ENCODE assay signal across 9 cellular contexts in genomic region chr11:289706-290620, GRCh38. TPM values are rescaled to one million over a fixed set of nuclear protein-coding genes. Genes with fewer than 3 reads are reported as not detected.
DNase-seq lines count a peak whose midpoint lies in the region; ATAC-seq, FAIRE-seq and TF ChIP-seq lines count a peak whose summit lies in the region.
"Had no signal": no experiment of that assay in that cellular context is flagged by ENCODE, and none has a peak within 500 bp of the region (broad histone marks: within the 10 kb centered on the region; RNA-seq: fewer than 3 reads in every experiment).

No MANE protein-coding gene starts in this region.

- H3K4me1 Mint-ChIP-seq in naive thymus-derived CD4-positive, alpha-beta T cell, result peaks cover 19 to 48% (median 33%) of the 10 kb centered on the region in 7 donors

- CTCF ChIA-PET in naive thymus-derived CD4-positive, alpha-beta T cell (lab: Charles Lee), result interaction anchor here (0.5 to 2.4 kb wide), 7 partner anchors 9 to 53 kb away, joined by 3 to 11 read pairs (median 3); partner anchors contain the start of gene PSMD13

- H3K4me2 ChIP-seq in Karpas-422 (ENCODE audit: low read depth, low read length, poor library complexity, severe bottlenecking), result peak overlapping the region; percentile 54

- H3K4me3 Mint-ChIP-seq in naive thymus-derived CD4-positive, alpha-beta T cell, result peak overlapping the region; percentile 68 to 89 (median 84)

- H3K9ac ChIP-seq in Karpas-422 (ENCODE audit: low read length), result peak overlapping the region; percentile 48

- H3K4me3 ChIP-seq in ACC112 (ENCODE audit: low read depth, low read length) (peak overlapping the region; percentile 59), Karpas-422 (ENCODE audit: low read length) (peak overlapping the region; percentile 51; the same call in 1 of the 2 replicates), coronary artery (peak overlapping the region; percentile 73)
- H3K4me3 ChIP-seq in naive thymus-derived CD4-positive, alpha-beta T cell (ENCODE audit: low read length), result peak overlapping the region; percentile 47

- no peaks in the 10 kb centered on the region for H3K79me2 ChIP-seq in ACC112 (ENCODE audit: control insufficient read depth, insufficient read depth, low read length, unreplicated experiment)
- no peaks in the 10 kb centered on the region for H3K79me2 ChIP-seq in Karpas-422 (ENCODE audit: low read length)

- H3K27ac ChIP-seq in ACC112 (ENCODE audit: low read depth, low read length), result no peak overlapping the region
- H3K27ac ChIP-seq in Karpas-422 (ENCODE audit: low read length), result no peak overlapping the region
- peak overlapping the region in 1 of 2 donors; percentile 87 for H3K27ac ChIP-seq in coronary artery
- H3K27ac ChIP-seq in naive thymus-derived CD4-positive, alpha-beta T cell (ENCODE audit: low read depth, low read length), result peak overlapping the region; percentile 100

- peak overlapping the region; percentile 74 to 95 (median 88) for H3K27ac Mint-ChIP-seq in naive thymus-derived CD4-positive, alpha-beta T cell

- POLR2A ChIA-PET in naive thymus-derived CD4-positive, alpha-beta T cell (lab: Charles Lee), result interaction anchor here (0.8 to 15.1 kb wide), 16 partner anchors 8 to 116 kb away, joined by 3 to 330 read pairs (median 6); partner anchors contain the start of genes BET1L, IFITM2, IFITM5 and NLRP6

- TF ChIP-seq CTCF in coronary artery (IDR thresholded peaks at IDR 0.05), result no peak

- H3K27me3 ChIP-seq in ACC112 (ENCODE audit: insufficient read depth, low read length), result peaks cover 5% of the 10 kb centered on the region; the same call in 1 of the 2 replicates
- H3K27me3 ChIP-seq in Karpas-422 (ENCODE audit: low read length), result no peaks in the 10 kb centered on the region
- H3K27me3 ChIP-seq in naive thymus-derived CD4-positive, alpha-beta T cell (ENCODE audit: control insufficient read depth in 2 of 2, insufficient read depth in 2 of 2, low read length in 2 of 2), result no peaks in the 10 kb centered on the region

- no peaks in the 10 kb centered on the region for H3K36me3 ChIP-seq in ACC112 (ENCODE audit: insufficient read depth, low read length)
- H3K36me3 ChIP-seq in Karpas-422 (ENCODE audit: insufficient read depth, low read length), result no peaks in the 10 kb centered on the region
- H3K36me3 ChIP-seq in naive thymus-derived CD4-positive, alpha-beta T cell (ENCODE audit: control insufficient read depth in 2 of 3, insufficient read depth in 3 of 3, low read length in 3 of 3), result peaks cover 0 to 57% (median 8%) of the 10 kb centered on the region in 3 experiments

- no peak for FAIRE-seq in GM19239 (lab: Jason Lieb, UNC)

- no peaks in the 10 kb centered on the region for H3K9me2 ChIP-seq in Karpas-422 (replicated peaks; ENCODE audit: insufficient read depth, low read length)

- DNase-seq in Karpas-422 (no peak), coronary artery (ENCODE audit: low spot score) (peak; percentile 69), HPDE6-E6E7 (ENCODE audit: extremely low spot score) (no peak), GM19239 (ENCODE audit: insufficient read length, low spot score) (no peak)
- DNase-seq in naive thymus-derived CD4-positive, alpha-beta T cell, result peak in 5 of 9 donors; percentile 41 to 59 (median 45)

- H3K4me1 ChIP-seq in ACC112 (ENCODE audit: control insufficient read depth, insufficient read depth, low read length, unreplicated experiment) (peaks cover 3% of the 10 kb centered on the region), Karpas-422 (ENCODE audit: low read length) (peaks cover 10% of the 10 kb centered on the region)
- peaks cover 16% of the 10 kb centered on the region in 2 donors for H3K4me1 ChIP-seq in naive thymus-derived CD4-positive, alpha-beta T cell (ENCODE audit: control insufficient read depth in 2 of 2, insufficient read depth in 2 of 2, low read length in 2 of 2)

- intact Hi-C loops in naive thymus-derived CD4-positive, alpha-beta T cell (cut with micrococcal nuclease), result loop anchor here (1.0 to 5.0 kb wide), 4 partner anchors 10 to 83 kb away; partner anchors contain the start of genes BET1L (in 1 of the 2), PSMD13 (in 1 of the 2), RIC8A (in 1 of the 2) and SIRT3 (in 1 of the 2)

- no peaks in the 10 kb centered on the region for H4K20me1 ChIP-seq in Karpas-422 (ENCODE audit: insufficient read depth, low read depth, low read length)

- H2AFZ ChIP-seq in ACC112 (ENCODE audit: low read length, unreplicated experiment), result no peak overlapping the region
- H2AFZ ChIP-seq in Karpas-422 (ENCODE audit: low read length), result no peak overlapping the region

- peaks cover 0 to 4% (median 0%) of the 10 kb centered on the region in 11 donors for H3K9me3 Mint-ChIP-seq in naive thymus-derived CD4-positive, alpha-beta T cell

- peaks cover 0 to 13% (median 0%) of the 10 kb centered on the region in 5 donors for H3K27me3 Mint-ChIP-seq in naive thymus-derived CD4-positive, alpha-beta T cell

- peaks cover 0 to 22% (median 0%) of the 10 kb centered on the region in 5 donors for H3K36me3 Mint-ChIP-seq in naive thymus-derived CD4-positive, alpha-beta T cell

- no peaks in the 10 kb centered on the region for H3K9me3 ChIP-seq in Karpas-422 (ENCODE audit: low read length)
- no peaks in the 10 kb centered on the region for H3K9me3 ChIP-seq in naive thymus-derived CD4-positive, alpha-beta T cell (ENCODE audit: control insufficient read depth in 2 of 3, low read length in 3 of 3)

- peak; percentile 22 for ATAC-seq in naive thymus-derived CD4-positive, alpha-beta T cell
- ATAC-seq in GM19324 (IDR thresholded peaks at IDR 0.05; ENCODE audit: low FRiP score, unreplicated experiment) (no peak), HG03135 (IDR thresholded peaks at IDR 0.05; ENCODE audit: unreplicated experiment) (no peak)

RNA-seq across cellular contexts. Expression of gene PGGHG, which starts 1.0 kb away (rescaled TPM):
- total RNA-seq in Karpas-422 (2014; rRNA removed; shearing (Covaris generic); ENCODE audit: low replicate concordance), result 17.0 and 24.2 TPM in 2 replicates
- 100 to 1,000 TPM; 325 to 656 (median 348) TPM for total RNA-seq in naive thymus-derived CD4-positive, alpha-beta T cell
- 10 to 100 TPM in 1 of 2 donors, 1 to 10 TPM in 1; 5.1 to 11.7 TPM for polyA plus RNA-seq in naive thymus-derived CD4-positive, alpha-beta T cell

RNA-seq across cellular contexts. Expression of gene IFITM5, which starts 9.4 kb away (rescaled TPM):
- not detected in 2 replicates for total RNA-seq in Karpas-422 (2014; rRNA removed; shearing (Covaris generic); ENCODE audit: low replicate concordance)
- total RNA-seq in naive thymus-derived CD4-positive, alpha-beta T cell, result not detected
- polyA plus RNA-seq in naive thymus-derived CD4-positive, alpha-beta T cell, result not detected
- total RNA-seq: mononuclear cell had no signal

RNA-seq across cellular contexts. Expression of gene NLRP6, which starts 11.8 kb away (rescaled TPM):
- 0.11 TPM in 1 of 2 replicates, not detected in the other for total RNA-seq in Karpas-422 (2014; rRNA removed; shearing (Covaris generic); ENCODE audit: low replicate concordance)
- total RNA-seq in naive thymus-derived CD4-positive, alpha-beta T cell, result 10 to 100 TPM in 3 of 5 experiments, 1 to 10 TPM in 2; 5.4 to 24.7 (median 13.8) TPM
- 10 to 100 TPM in 1 of 2 donors, 1 to 10 TPM in 1; 8.5 to 20.4 TPM for polyA plus RNA-seq in naive thymus-derived CD4-positive, alpha-beta T cell

RNA-seq across cellular contexts. Expression of gene IFITM2, which starts 17.7 kb away (rescaled TPM):
- total RNA-seq in Karpas-422 (2014; rRNA removed; shearing (Covaris generic); ENCODE audit: low replicate concordance), result 18.5 and 19.4 TPM in 2 replicates
- total RNA-seq in naive thymus-derived CD4-positive, alpha-beta T cell, result 1,000 to 10,000 TPM in 1 of 5 experiments, 100 to 1,000 TPM in 4; 143 to 1,924 (median 528) TPM
- 1,000 to 10,000 TPM; 2,860 to 3,315 TPM for polyA plus RNA-seq in naive thymus-derived CD4-positive, alpha-beta T cell

RNA-seq across cellular contexts. Expression of gene IFITM1, which starts 23.9 kb away (rescaled TPM):
- total RNA-seq in Karpas-422 (2014; rRNA removed; shearing (Covaris generic); ENCODE audit: low replicate concordance), result 125 and 216 TPM in 2 replicates
- total RNA-seq in naive thymus-derived CD4-positive, alpha-beta T cell, result 100 to 1,000 TPM in 4 of 5 experiments, 10 to 100 TPM in 1; 97.4 to 985 (median 241) TPM
- polyA plus RNA-seq in naive thymus-derived CD4-positive, alpha-beta T cell, result 1,000 to 10,000 TPM; 1,878 to 2,355 TPM

Comparison
In these comparisons a context has a peak if more than half of its experiments do, and no peak if none do; other contexts are left out.
1. DNase-seq: peak in coronary artery (single experiment) and naive thymus-derived CD4-positive, alpha-beta T cell (5 of 9); none in Karpas-422 (single experiment), HPDE6-E6E7 (single experiment) and GM19239 (single experiment).
2. RNA of gene PGGHG, which starts 1.0 kb away (total RNA-seq): 325 to 656 TPM in naive thymus-derived CD4-positive, alpha-beta T cell; 17.0 to 24.2 TPM in Karpas-422; every median in the first group is over 10 times any median in the second.
3. Peak in every context shown above with its lines, with median percentiles within 50 percentile points of each other: H3K4me3 ChIP-seq.